ENCODE assay signal across 1 cellular context in genomic region chr6:112984899-112985298, GRCh38.
TF ChIP-seq lines count a peak whose summit lies in the region.

No MANE protein-coding gene starts in this region.

TF ChIP-seq in GM23338, 12 proteins besides CTCF, POLR2A, EP300 and RAD21 (continued from another document):
- no peak for TF ChIP-seq REST (IDR thresholded peaks at IDR 0.05; ENCODE audit: unreplicated experiment)
- no peak for TF ChIP-seq EZH2 (IDR thresholded peaks at IDR 0.05; ENCODE audit: low read depth, unreplicated experiment)
- no peak for TF ChIP-seq POLR2AphosphoS5 (IDR thresholded peaks at IDR 0.05; ENCODE audit: low read depth)
- no peak for TF ChIP-seq CREB1 (CRISPR knock-in tag; IDR thresholded peaks at IDR 0.05; ENCODE audit: low read depth)
- no peak for TF ChIP-seq EZH2phosphoT487 (IDR thresholded peaks at IDR 0.05; ENCODE audit: unreplicated experiment)
- TF ChIP-seq NANOG (IDR thresholded peaks at IDR 0.05; ENCODE audit: borderline replicate concordance): no peak
- no peak for TF ChIP-seq ZNF462 (CRISPR knock-in tag; IDR thresholded peaks at IDR 0.05)
- no peak for TF ChIP-seq ZNF114 (CRISPR knock-in tag; IDR thresholded peaks at IDR 0.05)
- no peak for TF ChIP-seq ETS1 (IDR thresholded peaks at IDR 0.05)
